Comparison of ENCODE assay signal across 1 cellular context in the genomic region with DNA sequence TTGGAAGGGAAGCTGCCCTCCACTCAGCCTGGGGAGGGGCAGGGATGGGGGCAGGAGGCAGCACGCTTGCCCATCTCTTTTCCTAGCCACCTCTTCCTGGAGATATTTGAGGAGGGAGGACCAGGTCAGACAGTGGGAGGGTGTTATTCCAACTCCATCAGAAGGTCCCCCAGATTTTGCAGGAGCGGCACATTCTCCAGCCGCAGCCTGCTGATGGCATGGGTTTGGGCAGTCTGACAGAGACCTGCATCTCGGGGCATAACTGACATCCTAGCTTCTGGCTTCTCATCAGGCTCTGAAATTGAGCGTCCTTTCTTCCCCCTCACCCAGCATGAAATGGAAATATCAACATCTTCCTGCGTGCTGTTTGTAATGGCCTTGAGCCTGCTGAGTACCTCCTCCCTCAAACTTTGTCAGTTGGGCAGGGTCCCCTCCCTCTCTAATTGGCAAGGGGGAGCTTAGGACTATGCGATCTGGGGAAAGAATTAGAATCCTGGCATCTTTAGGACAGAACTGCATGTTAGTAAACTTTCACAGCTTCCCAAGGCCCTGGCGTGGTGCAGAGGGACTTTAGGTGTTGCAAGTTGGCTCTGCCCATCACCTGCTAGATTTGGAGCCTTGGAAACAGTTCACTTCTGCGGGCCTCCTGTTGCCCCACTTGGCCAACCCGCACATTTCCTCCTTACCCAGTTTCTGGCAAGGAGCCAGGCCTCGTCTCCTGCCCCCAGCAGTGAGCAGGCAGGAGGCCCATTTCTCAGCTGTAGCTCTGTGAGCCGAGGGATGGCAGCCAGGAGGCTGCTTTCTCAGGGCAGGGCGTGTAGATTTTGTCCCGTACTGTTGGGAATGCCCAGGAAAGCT.
TF ChIP-seq lines count a peak whose summit lies in the region.

No MANE protein-coding gene starts in this region.

TF ChIP-seq in GM12878, 131 proteins besides CTCF, POLR2A, EP300 and RAD21:
- TF ChIP-seq MYB (IDR thresholded peaks at IDR 0.05; ENCODE audit: borderline replicate concordance, low read depth, low read length) (no peak), NFXL1 (IDR thresholded peaks at IDR 0.05; ENCODE audit: borderline replicate concordance) (no peak), GABPA (IDR thresholded peaks at IDR 0.05; ENCODE audit: low read depth) (no peak), BMI1 (IDR thresholded peaks at IDR 0.05; ENCODE audit: borderline replicate concordance) (no peak), SUPT20H (IDR thresholded peaks at IDR 0.05; ENCODE audit: borderline replicate concordance, control insufficient read depth, low read depth, low read length) (no peak)
- TF ChIP-seq, protein P1, sequence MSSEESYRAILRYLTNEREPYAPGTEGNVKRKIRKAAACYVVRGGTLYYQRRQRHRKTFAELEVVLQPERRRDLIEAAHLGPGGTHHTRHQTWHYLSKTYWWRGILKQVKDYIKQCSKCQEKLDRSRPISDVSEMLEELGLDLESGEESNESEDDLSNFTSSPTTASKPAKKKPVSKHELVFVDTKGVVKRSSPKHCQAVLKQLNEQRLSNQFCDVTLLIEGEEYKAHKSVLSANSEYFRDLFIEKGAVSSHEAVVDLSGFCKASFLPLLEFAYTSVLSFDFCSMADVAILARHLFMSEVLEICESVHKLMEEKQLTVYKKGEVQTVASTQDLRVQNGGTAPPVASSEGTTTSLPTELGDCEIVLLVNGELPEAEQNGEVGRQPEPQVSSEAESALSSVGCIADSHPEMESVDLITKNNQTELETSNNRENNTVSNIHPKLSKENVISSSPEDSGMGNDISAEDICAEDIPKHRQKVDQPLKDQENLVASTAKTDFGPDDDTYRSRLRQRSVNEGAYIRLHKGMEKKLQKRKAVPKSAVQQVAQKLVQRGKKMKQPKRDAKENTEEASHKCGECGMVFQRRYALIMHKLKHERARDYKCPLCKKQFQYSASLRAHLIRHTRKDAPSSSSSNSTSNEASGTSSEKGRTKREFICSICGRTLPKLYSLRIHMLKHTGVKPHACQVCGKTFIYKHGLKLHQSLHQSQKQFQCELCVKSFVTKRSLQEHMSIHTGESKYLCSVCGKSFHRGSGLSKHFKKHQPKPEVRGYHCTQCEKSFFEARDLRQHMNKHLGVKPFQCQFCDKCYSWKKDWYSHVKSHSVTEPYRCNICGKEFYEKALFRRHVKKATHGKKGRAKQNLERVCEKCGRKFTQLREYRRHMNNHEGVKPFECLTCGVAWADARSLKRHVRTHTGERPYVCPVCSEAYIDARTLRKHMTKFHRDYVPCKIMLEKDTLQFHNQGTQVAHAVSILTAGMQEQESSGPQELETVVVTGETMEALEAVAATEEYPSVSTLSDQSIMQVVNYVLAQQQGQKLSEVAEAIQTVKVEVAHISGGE (CRISPR knock-in tag; IDR thresholded peaks at IDR 0.05): no peak
